ENCODE assay signal across 2 cellular contexts in the genomic region with DNA sequence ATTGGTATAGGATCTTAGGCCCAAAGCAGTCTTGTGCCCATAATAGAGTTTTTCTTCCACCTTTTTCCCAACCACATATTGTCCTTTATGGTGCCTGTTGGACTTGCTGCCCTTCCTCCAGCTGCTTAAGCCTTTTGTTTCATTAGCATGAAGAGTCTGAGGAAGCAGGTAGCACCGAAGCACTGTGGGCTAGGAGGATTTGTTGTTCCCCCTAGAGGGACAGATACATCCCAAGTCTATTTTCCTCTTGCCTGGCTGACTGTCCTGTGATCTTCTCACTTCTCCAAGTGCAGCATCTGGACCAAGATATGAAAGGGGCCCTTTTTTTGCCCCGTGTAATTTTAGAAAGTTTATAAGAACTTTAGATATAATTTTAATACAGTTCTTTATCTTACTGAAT.
TF ChIP-seq lines count a peak whose summit lies in the region.

No MANE protein-coding gene starts in this region.

TF ChIP-seq in GM23338, 12 proteins besides CTCF, POLR2A, EP300 and RAD21:
- TF ChIP-seq, protein P1, sequence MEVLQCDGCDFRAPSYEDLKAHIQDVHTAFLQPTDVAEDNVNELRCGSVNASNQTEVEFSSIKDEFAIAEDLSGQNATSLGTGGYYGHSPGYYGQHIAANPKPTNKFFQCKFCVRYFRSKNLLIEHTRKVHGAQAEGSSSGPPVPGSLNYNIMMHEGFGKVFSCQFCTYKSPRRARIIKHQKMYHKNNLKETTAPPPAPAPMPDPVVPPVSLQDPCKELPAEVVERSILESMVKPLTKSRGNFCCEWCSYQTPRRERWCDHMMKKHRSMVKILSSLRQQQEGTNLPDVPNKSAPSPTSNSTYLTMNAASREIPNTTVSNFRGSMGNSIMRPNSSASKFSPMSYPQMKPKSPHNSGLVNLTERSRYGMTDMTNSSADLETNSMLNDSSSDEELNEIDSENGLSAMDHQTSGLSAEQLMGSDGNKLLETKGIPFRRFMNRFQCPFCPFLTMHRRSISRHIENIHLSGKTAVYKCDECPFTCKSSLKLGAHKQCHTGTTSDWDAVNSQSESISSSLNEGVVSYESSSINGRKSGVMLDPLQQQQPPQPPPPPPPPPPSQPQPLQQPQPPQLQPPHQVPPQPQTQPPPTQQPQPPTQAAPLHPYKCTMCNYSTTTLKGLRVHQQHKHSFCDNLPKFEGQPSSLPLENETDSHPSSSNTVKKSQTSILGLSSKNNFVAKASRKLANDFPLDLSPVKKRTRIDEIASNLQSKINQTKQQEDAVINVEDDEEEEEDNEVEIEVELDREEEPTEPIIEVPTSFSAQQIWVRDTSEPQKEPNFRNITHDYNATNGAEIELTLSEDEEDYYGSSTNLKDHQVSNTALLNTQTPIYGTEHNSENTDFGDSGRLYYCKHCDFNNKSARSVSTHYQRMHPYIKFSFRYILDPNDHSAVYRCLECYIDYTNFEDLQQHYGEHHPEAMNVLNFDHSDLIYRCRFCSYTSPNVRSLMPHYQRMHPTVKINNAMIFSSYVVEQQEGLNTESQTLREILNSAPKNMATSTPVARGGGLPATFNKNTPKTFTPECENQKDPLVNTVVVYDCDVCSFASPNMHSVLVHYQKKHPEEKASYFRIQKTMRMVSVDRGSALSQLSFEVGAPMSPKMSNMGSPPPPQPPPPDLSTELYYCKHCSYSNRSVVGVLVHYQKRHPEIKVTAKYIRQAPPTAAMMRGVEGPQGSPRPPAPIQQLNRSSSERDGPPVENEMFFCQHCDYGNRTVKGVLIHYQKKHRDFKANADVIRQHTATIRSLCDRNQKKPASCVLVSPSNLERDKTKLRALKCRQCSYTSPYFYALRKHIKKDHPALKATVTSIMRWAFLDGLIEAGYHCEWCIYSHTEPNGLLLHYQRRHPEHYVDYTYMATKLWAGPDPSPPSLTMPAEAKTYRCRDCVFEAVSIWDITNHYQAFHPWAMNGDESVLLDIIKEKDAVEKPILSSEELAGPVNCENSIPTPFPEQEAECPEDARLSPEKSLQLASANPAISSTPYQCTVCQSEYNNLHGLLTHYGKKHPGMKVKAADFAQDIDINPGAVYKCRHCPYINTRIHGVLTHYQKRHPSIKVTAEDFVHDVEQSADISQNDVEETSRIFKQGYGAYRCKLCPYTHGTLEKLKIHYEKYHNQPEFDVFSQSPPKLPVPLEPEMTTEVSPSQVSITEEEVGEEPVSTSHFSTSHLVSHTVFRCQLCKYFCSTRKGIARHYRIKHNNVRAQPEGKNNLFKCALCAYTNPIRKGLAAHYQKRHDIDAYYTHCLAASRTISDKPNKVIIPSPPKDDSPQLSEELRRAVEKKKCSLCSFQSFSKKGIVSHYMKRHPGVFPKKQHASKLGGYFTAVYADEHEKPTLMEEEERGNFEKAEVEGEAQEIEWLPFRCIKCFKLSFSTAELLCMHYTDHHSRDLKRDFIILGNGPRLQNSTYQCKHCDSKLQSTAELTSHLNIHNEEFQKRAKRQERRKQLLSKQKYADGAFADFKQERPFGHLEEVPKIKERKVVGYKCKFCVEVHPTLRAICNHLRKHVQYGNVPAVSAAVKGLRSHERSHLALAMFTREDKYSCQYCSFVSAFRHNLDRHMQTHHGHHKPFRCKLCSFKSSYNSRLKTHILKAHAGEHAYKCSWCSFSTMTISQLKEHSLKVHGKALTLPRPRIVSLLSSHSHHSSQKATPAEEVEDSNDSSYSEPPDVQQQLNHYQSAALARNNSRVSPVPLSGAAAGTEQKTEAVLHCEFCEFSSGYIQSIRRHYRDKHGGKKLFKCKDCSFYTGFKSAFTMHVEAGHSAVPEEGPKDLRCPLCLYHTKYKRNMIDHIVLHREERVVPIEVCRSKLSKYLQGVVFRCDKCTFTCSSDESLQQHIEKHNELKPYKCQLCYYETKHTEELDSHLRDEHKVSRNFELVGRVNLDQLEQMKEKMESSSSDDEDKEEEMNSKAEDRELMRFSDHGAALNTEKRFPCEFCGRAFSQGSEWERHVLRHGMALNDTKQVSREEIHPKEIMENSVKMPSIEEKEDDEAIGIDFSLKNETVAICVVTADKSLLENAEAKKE (CRISPR knock-in tag; IDR thresholded peaks at IDR 0.05) = no peak
- TF ChIP-seq POLR2AphosphoS5 (IDR thresholded peaks at IDR 0.05; ENCODE audit: low read depth) (no peak), JUNB (IDR thresholded peaks at IDR 0.05; ENCODE audit: unreplicated experiment) (no peak), ZNF114 (CRISPR knock-in tag; IDR thresholded peaks at IDR 0.05) (no peak), EZH2phosphoT487 (IDR thresholded peaks at IDR 0.05; ENCODE audit: unreplicated experiment) (no peak), CREB1 (CRISPR knock-in tag; IDR thresholded peaks at IDR 0.05; ENCODE audit: low read depth) (no peak), ETS1 (IDR thresholded peaks at IDR 0.05) (no peak), ZNF331 (CRISPR knock-in tag; IDR thresholded peaks at IDR 0.05; ENCODE audit: low read depth) (no peak)
TF ChIP-seq in GM23338: peak in this region for 0.

TF ChIP-seq in H1, 55 proteins besides CTCF, POLR2A, EP300 and RAD21:
- TF ChIP-seq SAP30 (IDR thresholded peaks at IDR 0.05; ENCODE audit: insufficient read depth, insufficient replicate concordance, low read length) (no peak), PHF8 (conservative IDR thresholded peaks at IDR 0.05; ENCODE audit: low read depth, low read length) (no peak), NANOG (IDR thresholded peaks at IDR 0.05; ENCODE audit: insufficient read depth, low read depth, low read length, poor library complexity, severe bottlenecking) (no peak), TEAD4 (IDR thresholded peaks at IDR 0.05; ENCODE audit: low read depth, low read length) (no peak), SUZ12 (IDR thresholded peaks at IDR 0.05; ENCODE audit: low read length) (no peak), EZH2 (IDR thresholded peaks at IDR 0.05; ENCODE audit: low read depth, low read length, severe bottlenecking) (no peak)
